Comparison of ENCODE assay signal across 1 cellular context in genomic region chr11:102361100-102362021, GRCh38.
TF ChIP-seq lines count a peak whose summit lies in the region.

No MANE protein-coding gene starts in this region.

TF ChIP-seq in K562, 482 proteins besides CTCF, POLR2A, EP300 and RAD21 (continued from another document):
- TF ChIP-seq ZNF324 (CRISPR knock-in tag; IDR thresholded peaks at IDR 0.05) (no peak), ZKSCAN3 (CRISPR knock-in tag; IDR thresholded peaks at IDR 0.05) (no peak), PRDM10 (IDR thresholded peaks at IDR 0.05; ENCODE audit: partially characterized antibody) (no peak), ZNF184 (CRISPR knock-in tag; IDR thresholded peaks at IDR 0.05) (no peak)
